7 cellular contexts compared by ENCODE assay signal in the genomic region with DNA sequence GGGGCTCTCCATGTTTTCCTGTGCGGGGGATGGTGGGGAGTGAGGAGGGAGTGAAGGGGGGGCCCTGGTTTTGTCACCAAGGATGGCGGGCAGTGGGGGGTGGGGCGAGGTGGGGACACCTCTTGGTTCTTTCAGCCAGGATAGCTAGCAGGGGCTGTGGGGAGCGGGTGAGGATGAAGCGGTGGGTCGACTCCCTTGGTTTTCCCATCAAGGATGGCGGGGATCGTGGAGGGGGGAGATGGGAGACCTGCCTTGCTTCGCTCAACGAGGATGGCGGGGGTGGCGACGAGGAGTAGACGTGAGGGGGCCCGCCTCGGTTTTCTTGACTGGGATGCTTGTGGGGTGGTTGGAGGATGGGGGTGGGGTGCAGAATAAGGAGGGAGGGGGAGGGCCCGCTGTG. TPM values are rescaled to one million over a fixed set of nuclear protein-coding genes. Genes with fewer than 3 reads are reported as not detected.
DNase-seq lines count a peak whose midpoint lies in the region; ATAC-seq and TF ChIP-seq lines count a peak whose summit lies in the region.

No MANE protein-coding gene starts in this region.

- no peaks in the 10 kb centered on the region for H3K4me1 ChIP-seq in skeletal muscle satellite cell (ENCODE audit: control insufficient read depth, insufficient read depth, low read length)

- POLR2A ChIA-PET in HEK293T (lab: Yijun Ruan, JAX): no interaction called here
- POLR2A ChIA-PET in activated CD4-positive, alpha-beta memory T cell treated with anti-CD3 and anti-CD28 coated beads, Interleukin-2, amount 10 ng/mL, durations not matched to agents 7 days and 5 days (lab: Charles Lee): interaction anchor here (1.0 kb wide), 1 partner anchor 13 kb away, joined by 3 read pairs; no protein-coding TSS in a partner anchor

- no peaks in the 10 kb centered on the region for H3K36me3 ChIP-seq in skeletal muscle satellite cell (ENCODE audit: insufficient read depth, low read length)

- peak overlapping the region; percentile 72 for H3K4me2 ChIP-seq in skeletal muscle satellite cell (ENCODE audit: low read length)

- ATAC-seq in left cardiac atrium: peak; percentile 7 to 10
- ATAC-seq in HG03354 (IDR thresholded peaks at IDR 0.05; ENCODE audit: poor library complexity, severe bottlenecking, unreplicated experiment): no peak

- H3K27ac Mint-ChIP-seq in activated CD4-positive, alpha-beta memory T cell treated with anti-CD3 and anti-CD28 coated beads, Interleukin-2, amount 10 ng/mL, durations not matched to agents 7 days and 5 days: no peak overlapping the region

- H3K9ac ChIP-seq in skeletal muscle satellite cell (ENCODE audit: low read depth, low read length): peak overlapping the region; percentile 68

- H3K4me3 ChIP-seq in skeletal muscle satellite cell (ENCODE audit: low read length): peak overlapping the region; percentile 71

- no peaks in the 10 kb centered on the region for H3K9me3 Mint-ChIP-seq in activated CD4-positive, alpha-beta memory T cell treated with anti-CD3 and anti-CD28 coated beads, Interleukin-2, amount 10 ng/mL, durations not matched to agents 7 days and 5 days

- peak; percentile 32 for DNase-seq in HEK293T (ENCODE audit: extremely low spot score)
- no peak for DNase-seq in activated CD4-positive, alpha-beta memory T cell treated with anti-CD3 and anti-CD28 coated beads, Interleukin-2, amount 10 ng/mL, durations not matched to agents 7 days and 5 days
- no peak for DNase-seq in left cardiac atrium
- DNase-seq in ACHN: no peak
- no peak for DNase-seq in NOMO-1 treated with DMSO at 0.1 percent for 48 hours (lab: John Stamatoyannopoulos, UW; ENCODE audit: unreplicated experiment)

- H3K36me3 Mint-ChIP-seq in activated CD4-positive, alpha-beta memory T cell treated with anti-CD3 and anti-CD28 coated beads, Interleukin-2, amount 10 ng/mL, durations not matched to agents 7 days and 5 days (ENCODE audit: low read depth): no peaks in the 10 kb centered on the region

- H3K27me3 ChIP-seq in skeletal muscle satellite cell (ENCODE audit: control insufficient read depth, insufficient read depth, low read length): no peaks in the 10 kb centered on the region

- in situ Hi-C loops in ACHN (cut with HindIII; ENCODE audit: low pct_ligation_motif_present, low pct_unique_long_range_greater_than_20kb, low sequenced_read_pairs): no loop called here

- H3K9me3 ChIP-seq in skeletal muscle satellite cell (replicated peaks; ENCODE audit: low read length): no peaks in the 10 kb centered on the region

- CTCF ChIA-PET in HEK293T (lab: Yijun Ruan, JAX): no interaction called here
- CTCF ChIA-PET in activated CD4-positive, alpha-beta memory T cell treated with anti-CD3 and anti-CD28 coated beads, Interleukin-2, amount 10 ng/mL, durations not matched to agents 7 days and 5 days (lab: Charles Lee): no interaction called here

- peak overlapping the region; percentile 61 for H3K4me3 Mint-ChIP-seq in activated CD4-positive, alpha-beta memory T cell treated with anti-CD3 and anti-CD28 coated beads, Interleukin-2, amount 10 ng/mL, durations not matched to agents 7 days and 5 days

- no peaks in the 10 kb centered on the region for H3K27me3 Mint-ChIP-seq in activated CD4-positive, alpha-beta memory T cell treated with anti-CD3 and anti-CD28 coated beads, Interleukin-2, amount 10 ng/mL, durations not matched to agents 7 days and 5 days

- peaks cover 40% of the 10 kb centered on the region for H3K4me1 Mint-ChIP-seq in activated CD4-positive, alpha-beta memory T cell treated with anti-CD3 and anti-CD28 coated beads, Interleukin-2, amount 10 ng/mL, durations not matched to agents 7 days and 5 days

- intact Hi-C loops in left cardiac atrium (cut with DNase I): no loop called here

TF ChIP-seq in HEK293T, 16 proteins besides CTCF, POLR2A, EP300 and RAD21:
- TF ChIP-seq LEF1 (IDR thresholded peaks at IDR 0.05; ENCODE audit: borderline replicate concordance): no peak
- no peak for TF ChIP-seq ZNF384 (IDR thresholded peaks at IDR 0.05)
- TF ChIP-seq NFRKB (IDR thresholded peaks at IDR 0.05): no peak
- TF ChIP-seq TARDBP (IDR thresholded peaks at IDR 0.05): no peak
- no peak for TF ChIP-seq SUZ12 (IDR thresholded peaks at IDR 0.05)
- no peak for TF ChIP-seq SP1 (IDR thresholded peaks at IDR 0.05)
- TF ChIP-seq ARNT (IDR thresholded peaks at IDR 0.05): no peak
- TF ChIP-seq CTBP1 (IDR thresholded peaks at IDR 0.05; ENCODE audit: borderline replicate concordance): no peak
- TF ChIP-seq FOXA1 (IDR thresholded peaks at IDR 0.05): no peak
- TF ChIP-seq HDGF (IDR thresholded peaks at IDR 0.05; ENCODE audit: borderline replicate concordance): no peak
- no peak for TF ChIP-seq L3MBTL2 (conservative IDR thresholded peaks at IDR 0.05)
- TF ChIP-seq, protein P1, sequence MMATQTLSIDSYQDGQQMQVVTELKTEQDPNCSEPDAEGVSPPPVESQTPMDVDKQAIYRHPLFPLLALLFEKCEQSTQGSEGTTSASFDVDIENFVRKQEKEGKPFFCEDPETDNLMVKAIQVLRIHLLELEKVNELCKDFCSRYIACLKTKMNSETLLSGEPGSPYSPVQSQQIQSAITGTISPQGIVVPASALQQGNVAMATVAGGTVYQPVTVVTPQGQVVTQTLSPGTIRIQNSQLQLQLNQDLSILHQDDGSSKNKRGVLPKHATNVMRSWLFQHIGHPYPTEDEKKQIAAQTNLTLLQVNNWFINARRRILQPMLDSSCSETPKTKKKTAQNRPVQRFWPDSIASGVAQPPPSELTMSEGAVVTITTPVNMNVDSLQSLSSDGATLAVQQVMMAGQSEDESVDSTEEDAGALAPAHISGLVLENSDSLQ (IDR thresholded peaks at IDR 0.05): no peak

RNA-seq across cellular contexts. Expression of a gene that starts 0.6 kb away (rescaled TPM):
- total RNA-seq in activated CD4-positive, alpha-beta memory T cell treated with anti-CD3 and anti-CD28 coated beads, Interleukin-2, amount 10 ng/mL, durations not matched to agents 7 days and 5 days: 10 to 100 TPM; 25.5 to 31.0 TPM
- total RNA-seq in left cardiac atrium: 1,000 to 10,000 TPM; 1,025 to 1,081 TPM
- 13.7 and 40.4 TPM in 2 replicates for total RNA-seq in skeletal muscle satellite cell (2012; rRNA removed)

Comparison
In these comparisons a context has a peak if more than half of its experiments do, and no peak if none do; other contexts are left out.
1. RNA of a gene that starts 0.6 kb away (total RNA-seq): 1,025 to 1,081 TPM in left cardiac atrium; 25.5 to 31.0 TPM in activated CD4-positive, alpha-beta memory T cell treated with anti-CD3 and anti-CD28 coated beads, Interleukin-2, amount 10 ng/mL, durations not matched to agents 7 days and 5 days; every median in the first group is over 10 times any median in the second.